In the genomic region with DNA sequence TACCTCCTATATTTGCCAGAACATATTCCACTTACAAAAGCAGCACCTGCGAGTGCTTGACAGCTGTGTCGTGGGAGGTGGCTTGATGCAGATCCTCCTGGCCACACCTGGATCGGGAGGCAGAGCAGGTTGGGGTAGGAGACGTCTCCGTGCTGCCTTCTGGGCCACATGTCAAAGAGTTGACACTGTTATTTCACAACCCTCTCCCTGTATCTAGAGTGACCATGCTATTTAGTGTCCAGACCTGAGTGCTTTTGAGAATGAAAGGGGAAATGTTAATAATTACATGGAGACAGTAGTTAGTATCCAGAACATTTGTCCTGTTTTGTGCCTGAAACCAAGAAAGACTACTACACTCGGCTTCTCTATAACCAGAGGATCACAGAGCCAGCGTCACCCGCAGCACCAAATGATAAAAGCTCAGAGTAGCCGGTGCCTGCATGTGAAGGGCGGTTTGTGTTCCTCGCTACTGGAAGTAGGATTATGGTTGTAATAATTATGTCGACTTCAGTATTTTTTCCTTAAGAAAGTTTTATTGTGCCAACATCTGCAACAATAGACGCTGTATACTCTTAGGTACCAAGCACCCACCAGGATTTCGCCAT, we compare ENCODE assay signal across 18 cellular contexts.
DNase-seq lines count a peak whose midpoint lies in the region; ATAC-seq and TF ChIP-seq lines count a peak whose summit lies in the region.
"Had no signal": no experiment of that assay in that cellular context is flagged by ENCODE, and none has a peak within 500 bp of the region (broad histone marks: within the 10 kb centered on the region; RNA-seq: fewer than 3 reads in every experiment).

No MANE protein-coding gene starts in this region.

- POLR2A ChIA-PET in SK-N-SH (lab: Yijun Ruan, JAX): interaction anchor here (0.9 kb wide), 1 partner anchor 450 kb away, joined by 3 read pairs; no protein-coding TSS in a partner anchor

- H3K27ac Mint-ChIP-seq in glutamatergic neuron (ENCODE audit: unreplicated experiment) (peak overlapping the region; percentile 38), chondrocyte (ENCODE audit: unreplicated experiment) (no peak overlapping the region)
- peak overlapping the region; percentile 99 for H3K27ac Mint-ChIP-seq in stimulated activated memory B cell treated with anti-CD40 and anti-IgM and Interleukin-4, amounts not matched to agents 10 μg/mL and 1 μg/mL and 100 μg/mL, for 72 hours
- H3K27ac Mint-ChIP-seq: activated CD4-positive, alpha-beta memory T cell treated with anti-CD3 and anti-CD28 coated beads, Interleukin-2, amount 10 ng/mL, durations not matched to agents 7 days and 5 days; activated naive CD8-positive, alpha-beta T cell treated with anti-CD3 and anti-CD28 coated beads, Interleukin-2, amount 10 ng/mL, durations not matched to agents 7 days and 5 days; mesothelial cell of epicardium; T-helper 1 cell treated with Interleukin-12 subunit alpha and Interleukin-12 subunit beta and Interleukin-4 antibody, amounts not matched to agents 30 μg/mL and 1 μg/mL, for 36 hours had no signal

- H3K4me3 ChIP-seq in SK-N-SH (ENCODE audit: low read depth in 2 of 2, low read length in 1 of 2): no peak overlapping the region
- H3K4me3 ChIP-seq: breast epithelium, GM12878 had no signal

- H2AFZ ChIP-seq in SK-N-SH (ENCODE audit: low read depth): no peak overlapping the region

- H4K20me1 ChIP-seq in SK-N-SH (ENCODE audit: insufficient read depth): peaks cover 93% of the 10 kb centered on the region

- TF ChIP-seq CTCF in SK-N-SH (IDR thresholded peaks at IDR 0.05): no peak
- TF ChIP-seq CTCF in glutamatergic neuron (IDR thresholded peaks at IDR 0.05; ENCODE audit: partially characterized antibody, unreplicated experiment): no peak
- no peak for TF ChIP-seq CTCF in chondrocyte (IDR thresholded peaks at IDR 0.05)

- H3K4me2 ChIP-seq in SK-N-SH: no peak overlapping the region

- H3K36me3 ChIP-seq in SK-N-SH (replicated peaks in 1 of 2; ENCODE audit: control insufficient read depth in 1 of 2, insufficient read depth in 2 of 2, low read length in 1 of 2): peaks cover 0 to 3% of the 10 kb centered on the region in 2 experiments
- H3K36me3 ChIP-seq: breast epithelium had no signal

- no peaks in the 10 kb centered on the region for H3K9me3 ChIP-seq in SK-N-SH
- H3K9me3 ChIP-seq: breast epithelium had no signal

- peaks cover 11% of the 10 kb centered on the region for H3K27me3 Mint-ChIP-seq in glutamatergic neuron (ENCODE audit: unreplicated experiment)
- H3K27me3 Mint-ChIP-seq in stimulated activated memory B cell treated with anti-CD40 and anti-IgM and Interleukin-4, amounts not matched to agents 10 μg/mL and 1 μg/mL and 100 μg/mL, for 72 hours: no peaks in the 10 kb centered on the region
- H3K27me3 Mint-ChIP-seq in chondrocyte (ENCODE audit: low read depth): no peaks in the 10 kb centered on the region
- H3K27me3 Mint-ChIP-seq: activated CD4-positive, alpha-beta memory T cell treated with anti-CD3 and anti-CD28 coated beads, Interleukin-2, amount 10 ng/mL, durations not matched to agents 7 days and 5 days; activated naive CD8-positive, alpha-beta T cell treated with anti-CD3 and anti-CD28 coated beads, Interleukin-2, amount 10 ng/mL, durations not matched to agents 7 days and 5 days had no signal

- TF ChIP-seq EP300 in SK-N-SH (IDR thresholded peaks at IDR 0.05; ENCODE audit: borderline replicate concordance in 1 of 2, low read depth in 1 of 2, low read length in 1 of 2): no peak

- DNase-seq in SK-N-SH (no peak), NCI-H510A (lab: John Stamatoyannopoulos, UW) (peak; percentile 28), glutamatergic neuron (no peak), SHP77 treated with DMSO at 0.1 percent for 48 hours (lab: John Stamatoyannopoulos, UW) (no peak), chondrocyte (ENCODE audit: low spot score) (no peak)
- DNase-seq: ACHN; activated CD4-positive, alpha-beta memory T cell treated with anti-CD3 and anti-CD28 coated beads, Interleukin-2, amount 10 ng/mL, durations not matched to agents 7 days and 5 days; activated naive CD8-positive, alpha-beta T cell treated with anti-CD3 and anti-CD28 coated beads, Interleukin-2, amount 10 ng/mL, durations not matched to agents 7 days and 5 days; GDM1; MM.1S had no signal

- H3K27me3 ChIP-seq in SK-N-SH (ENCODE audit: insufficient read depth): no peaks in the 10 kb centered on the region
- H3K27me3 ChIP-seq: breast epithelium had no signal

- H3K9me2 ChIP-seq in SK-N-SH: no peaks in the 10 kb centered on the region

- no peaks in the 10 kb centered on the region for H3F3A ChIP-seq in SK-N-SH (replicated peaks; ENCODE audit: insufficient read depth)

- no peak overlapping the region for H3K9ac ChIP-seq in SK-N-SH

- no peaks in the 10 kb centered on the region for H3K36me3 Mint-ChIP-seq in glutamatergic neuron (ENCODE audit: unreplicated experiment)
- peaks cover 10% of the 10 kb centered on the region for H3K36me3 Mint-ChIP-seq in stimulated activated memory B cell treated with anti-CD40 and anti-IgM and Interleukin-4, amounts not matched to agents 10 μg/mL and 1 μg/mL and 100 μg/mL, for 72 hours
- peaks cover 2% of the 10 kb centered on the region for H3K36me3 Mint-ChIP-seq in chondrocyte (ENCODE audit: low read depth)
- H3K36me3 Mint-ChIP-seq: activated naive CD8-positive, alpha-beta T cell treated with anti-CD3 and anti-CD28 coated beads, Interleukin-2, amount 10 ng/mL, durations not matched to agents 7 days and 5 days; mesothelial cell of epicardium had no signal

- H3K9me3 Mint-ChIP-seq in glutamatergic neuron (ENCODE audit: unreplicated experiment) (peaks cover 9% of the 10 kb centered on the region), chondrocyte (ENCODE audit: low read depth) (no peaks in the 10 kb centered on the region)
- H3K9me3 Mint-ChIP-seq in stimulated activated memory B cell treated with anti-CD40 and anti-IgM and Interleukin-4, amounts not matched to agents 10 μg/mL and 1 μg/mL and 100 μg/mL, for 72 hours: no peaks in the 10 kb centered on the region
- H3K9me3 Mint-ChIP-seq: activated CD4-positive, alpha-beta memory T cell treated with anti-CD3 and anti-CD28 coated beads, Interleukin-2, amount 10 ng/mL, durations not matched to agents 7 days and 5 days; activated naive CD8-positive, alpha-beta T cell treated with anti-CD3 and anti-CD28 coated beads, Interleukin-2, amount 10 ng/mL, durations not matched to agents 7 days and 5 days; mesothelial cell of epicardium; T-helper 1 cell treated with Interleukin-12 subunit alpha and Interleukin-12 subunit beta and Interleukin-4 antibody, amounts not matched to agents 30 μg/mL and 1 μg/mL, for 36 hours had no signal

- H3K79me2 ChIP-seq in SK-N-SH (ENCODE audit: insufficient read depth): peaks cover 89% of the 10 kb centered on the region

- peaks cover 49% of the 10 kb centered on the region for H3K4me1 Mint-ChIP-seq in glutamatergic neuron (ENCODE audit: low read depth, unreplicated experiment)
- peaks cover 71% of the 10 kb centered on the region for H3K4me1 Mint-ChIP-seq in stimulated activated memory B cell treated with anti-CD40 and anti-IgM and Interleukin-4, amounts not matched to agents 10 μg/mL and 1 μg/mL and 100 μg/mL, for 72 hours
- peaks cover 87% of the 10 kb centered on the region for H3K4me1 Mint-ChIP-seq in chondrocyte (ENCODE audit: low read depth)

- peaks cover 31 to 58% of the 10 kb centered on the region in 2 experiments; a peak in 3 of 4 replicates for H3K4me1 ChIP-seq in SK-N-SH (ENCODE audit: control insufficient read depth in 1 of 2, insufficient read depth in 2 of 2, low read depth in 1 of 2, low read length in 1 of 2)

- H3K27ac ChIP-seq in SK-N-SH (ENCODE audit: low read depth in 2 of 2, low read length in 1 of 2): no peak overlapping the region
- H3K27ac ChIP-seq: breast epithelium, VCaP had no signal

- 96% methylated on average over 14 of the region's 14 CpGs for WGBS in SK-N-SH (ENCODE audit: low lambda C conversion rate)

- ATAC-seq in SK-N-SH treated with all-trans-retinoic acid at 6 μM for 48 hours (no peak), GM18520 (IDR thresholded peaks at IDR 0.05; ENCODE audit: unreplicated experiment) (no peak)
- no peak for ATAC-seq in stimulated activated memory B cell treated with anti-CD40 and anti-IgM and Interleukin-4, amounts not matched to agents 10 μg/mL and 1 μg/mL and 100 μg/mL, for 72 hours
- ATAC-seq: GM12878 had no signal

- no peak overlapping the region for H3K4me3 Mint-ChIP-seq in glutamatergic neuron (ENCODE audit: unreplicated experiment)
- no peak overlapping the region for H3K4me3 Mint-ChIP-seq in stimulated activated memory B cell treated with anti-CD40 and anti-IgM and Interleukin-4, amounts not matched to agents 10 μg/mL and 1 μg/mL and 100 μg/mL, for 72 hours
- H3K4me3 Mint-ChIP-seq in chondrocyte (ENCODE audit: unreplicated experiment): no peak overlapping the region
- H3K4me3 Mint-ChIP-seq: activated CD4-positive, alpha-beta memory T cell treated with anti-CD3 and anti-CD28 coated beads, Interleukin-2, amount 10 ng/mL, durations not matched to agents 7 days and 5 days; activated naive CD8-positive, alpha-beta T cell treated with anti-CD3 and anti-CD28 coated beads, Interleukin-2, amount 10 ng/mL, durations not matched to agents 7 days and 5 days; mesothelial cell of epicardium; T-helper 1 cell treated with Interleukin-12 subunit alpha and Interleukin-12 subunit beta and Interleukin-4 antibody, amounts not matched to agents 30 μg/mL and 1 μg/mL, for 36 hours had no signal

- CTCF ChIA-PET in SK-N-SH (lab: Yijun Ruan, JAX): interaction anchor here (0.8 to 1.4 kb wide), 2 partner anchors 10 to 11 kb away, joined by 3 to 4 read pairs; no protein-coding TSS in a partner anchor

- TF ChIP-seq RAD21 in SK-N-SH (IDR thresholded peaks at IDR 0.05; ENCODE audit: low read length): no peak

TF ChIP-seq in SK-N-SH, 30 proteins besides CTCF, POLR2A, EP300 and RAD21:
- no peak for TF ChIP-seq RCOR1 (IDR thresholded peaks at IDR 0.05; ENCODE audit: low read length)
- TF ChIP-seq SMC3 (IDR thresholded peaks at IDR 0.05; ENCODE audit: low read depth, low read length): 0 out of 2 replicates have a peak, but pooled peaks have one; percentile 0

TF ChIP-seq in SK-N-SH treated with all-trans-retinoic acid at 6 μM for 48 hours, 23 proteins besides CTCF, POLR2A, EP300 and RAD21 (continues in another document):
- no peak for TF ChIP-seq OSR1 (CRISPR knock-in tag; IDR thresholded peaks at IDR 0.05)
- TF ChIP-seq ZNF565 (CRISPR knock-in tag; conservative IDR thresholded peaks at IDR 0.05; ENCODE audit: low read depth): no peak
- no peak for TF ChIP-seq ZC3H10 (CRISPR knock-in tag; IDR thresholded peaks at IDR 0.05)
- TF ChIP-seq PPARA (CRISPR knock-in tag; IDR thresholded peaks at IDR 0.05; ENCODE audit: borderline replicate concordance): no peak
